8 cellular contexts compared by ENCODE assay signal in the genomic region with DNA sequence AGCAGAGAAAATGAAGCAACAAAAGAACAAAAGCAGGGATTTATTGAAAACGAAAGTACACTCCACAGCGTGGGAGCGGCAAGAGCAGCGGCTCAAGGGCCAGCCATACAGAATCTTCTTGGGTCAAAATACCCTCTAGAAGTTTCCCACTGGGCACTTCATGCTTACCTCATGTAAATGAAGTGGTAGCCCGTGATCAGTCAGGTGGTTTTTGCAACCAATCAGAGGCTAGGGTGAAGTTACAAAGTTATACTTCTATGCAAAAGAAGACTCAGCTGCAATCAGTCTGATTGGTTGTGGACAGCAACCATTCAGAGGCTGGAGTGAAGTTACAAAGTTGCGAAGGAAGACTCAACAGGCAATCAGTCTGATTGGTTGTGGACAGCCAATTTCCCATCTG. TPM values are rescaled to one million over a fixed set of nuclear protein-coding genes. Genes with fewer than 3 reads are reported as not detected.
DNase-seq lines count a peak whose midpoint lies in the region; ATAC-seq and TF ChIP-seq lines count a peak whose summit lies in the region.

No MANE protein-coding gene starts in this region.

- intact Hi-C loops in vagina (cut with DNase I), result loop anchor here (10.0 kb wide), 1 partner anchor 168 kb away; no protein-coding TSS in a partner anchor

- no peak for TF ChIP-seq POLR2A in vagina (IDR thresholded peaks at IDR 0.05)
- no peak for TF ChIP-seq POLR2A in GM18505 (IDR thresholded peaks at IDR 0.05; ENCODE audit: borderline replicate concordance, extremely low read depth, insufficient read depth, insufficient read length)

- H3K36me3 ChIP-seq in duodenal mucosa (ENCODE audit: control insufficient read depth in 1 of 2, insufficient read depth in 2 of 2, low read length in 2 of 2) (no peaks in the 10 kb centered on the region), mucosa of rectum (ENCODE audit: control insufficient read depth in 2 of 2, insufficient read depth in 2 of 2, low read length in 2 of 2) (no peaks in the 10 kb centered on the region), vagina (no peaks in the 10 kb centered on the region)

- H3K27ac ChIP-seq in HL-60 (replicated peaks), result no peak overlapping the region
- H3K27ac ChIP-seq in duodenal mucosa (ENCODE audit: low read depth, low read length), result no peak overlapping the region
- H3K27ac ChIP-seq in mucosa of rectum (ENCODE audit: low read depth in 2 of 2, low read length in 2 of 2), result peak overlapping the region; percentile 68 to 73
- H3K27ac ChIP-seq in vagina, result peak overlapping the region; percentile 56

- peak overlapping the region; percentile 6 to 45 for H3K9ac ChIP-seq in duodenal mucosa (ENCODE audit: low read depth in 1 of 2, low read length in 2 of 2)
- peak overlapping the region; percentile 35 to 56 for H3K9ac ChIP-seq in mucosa of rectum (ENCODE audit: low read depth in 1 of 2, low read length in 2 of 2)

- TF ChIP-seq CTCF in HL-60 (IDR thresholded peaks at IDR 0.05; ENCODE audit: insufficient read depth, low read length) (no peak), vagina (IDR thresholded peaks at IDR 0.05) (no peak)

- ATAC-seq in HG02623 (IDR thresholded peaks at IDR 0.05; ENCODE audit: unreplicated experiment), result no peak
- no peak for ATAC-seq in GM18505 (IDR thresholded peaks at IDR 0.05; ENCODE audit: unreplicated experiment)

- peaks cover 0 to under 1% of the 10 kb centered on the region in 2 donors for H3K9me3 ChIP-seq in duodenal mucosa (ENCODE audit: control insufficient read depth in 1 of 2, low read length in 2 of 2)
- no peaks in the 10 kb centered on the region for H3K9me3 ChIP-seq in mucosa of rectum (ENCODE audit: control insufficient read depth in 2 of 2, low read length in 2 of 2)
- no peaks in the 10 kb centered on the region for H3K9me3 ChIP-seq in vagina

- no peaks in the 10 kb centered on the region for H3K4me1 ChIP-seq in duodenal mucosa (ENCODE audit: control insufficient read depth in 1 of 2, insufficient read depth in 2 of 2, low read length in 2 of 2)
- H3K4me1 ChIP-seq in mucosa of rectum (ENCODE audit: control insufficient read depth in 2 of 2, insufficient read depth in 2 of 2, low read length in 2 of 2), result peaks cover 0 to 2% of the 10 kb centered on the region in 2 donors
- H3K4me1 ChIP-seq in vagina, result no peaks in the 10 kb centered on the region

- DNase-seq in AG20443 (ENCODE audit: low spot score) (peak; percentile 64), HL-60 (ENCODE audit: low read depth in 1 of 2, low spot score in 1 of 2) (peak in 1 of 2 experiments; percentile 41), SW480 (ENCODE audit: low spot score) (peak; percentile 73), vagina (ENCODE audit: extremely low spot score in 2 of 2) (no peak)

- H3K27me3 ChIP-seq in HL-60 (ENCODE audit: insufficient read depth, poor library complexity, severe bottlenecking), result no peaks in the 10 kb centered on the region
- H3K27me3 ChIP-seq in duodenal mucosa (ENCODE audit: control insufficient read depth in 1 of 2, insufficient read depth in 2 of 2, low read length in 2 of 2), result no peaks in the 10 kb centered on the region
- no peaks in the 10 kb centered on the region for H3K27me3 ChIP-seq in mucosa of rectum (ENCODE audit: control insufficient read depth in 2 of 2, insufficient read depth in 2 of 2, low read length in 2 of 2)
- H3K27me3 ChIP-seq in vagina, result no peaks in the 10 kb centered on the region

- H3K4me3 ChIP-seq in HL-60 (replicated peaks; ENCODE audit: insufficient read depth, low read length) (peak overlapping the region; percentile 29), duodenal mucosa (ENCODE audit: low read depth in 1 of 2, low read length in 2 of 2) (peak overlapping the region; percentile 67 to 71), mucosa of rectum (ENCODE audit: low read length in 2 of 2) (peak overlapping the region; percentile 61 to 79), vagina (peak overlapping the region; percentile 32 to 34)

RNA-seq across cellular contexts. Expression of a gene that starts 37.8 kb away (rescaled TPM):
- total RNA-seq in vagina, result 1.2 TPM

RNA-seq across cellular contexts. Expression of a gene that starts 43.2 kb away (rescaled TPM):
- total RNA-seq in vagina, result 16.7 TPM

Comparison
In these comparisons a context has a peak if more than half of its experiments do, and no peak if none do; other contexts are left out.
1. DNase-seq: peak in AG20443 (single experiment) and SW480 (single experiment); none in vagina (0 of 2).
2. H3K27ac ChIP-seq: peak in mucosa of rectum (2 of 2) and vagina (single experiment); none in HL-60 (single experiment) and duodenal mucosa (single experiment).
3. Peak in every context shown above with its lines, with median percentiles within 50 percentile points of each other: H3K4me3 ChIP-seq.